In the genomic region with DNA sequence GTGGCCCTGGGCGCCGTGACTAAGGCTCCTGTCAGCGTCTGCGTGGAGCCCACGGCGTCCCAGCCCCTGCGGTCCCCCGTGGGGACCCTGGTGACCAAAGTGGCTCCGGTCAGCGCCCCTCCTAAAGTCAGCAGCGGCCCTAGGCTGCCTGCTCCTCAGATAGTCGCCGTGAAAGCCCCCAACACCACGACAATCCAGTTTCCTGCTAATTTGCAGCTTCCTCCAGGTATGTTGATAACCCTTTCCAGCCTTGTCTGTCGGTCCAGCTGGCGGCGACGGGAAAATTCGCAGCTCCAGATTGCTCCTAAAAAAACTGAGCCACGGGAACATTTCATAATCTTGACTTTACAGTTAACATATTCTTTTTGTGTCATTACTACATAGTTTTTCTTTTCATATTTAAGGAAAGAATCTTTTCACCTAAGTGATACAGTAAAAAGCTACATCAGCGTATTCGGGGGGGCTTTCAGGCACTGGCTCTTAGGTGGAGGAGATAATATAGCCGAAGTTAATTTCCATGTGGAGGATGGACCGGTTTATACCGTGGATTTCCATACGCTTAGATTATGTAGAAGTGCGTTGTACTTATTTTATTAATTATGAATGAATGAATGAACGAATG, we compare ENCODE assay signal across 8 cellular contexts. TPM values are rescaled to one million over a fixed set of nuclear protein-coding genes. Genes with fewer than 3 reads are reported as not detected.
A peak's percentile ranks its signal among the peaks of the same experiment; 100 is the strongest.
DNase-seq lines count a peak whose midpoint lies in the region; ATAC-seq and TF ChIP-seq lines count a peak whose summit lies in the region.

No MANE protein-coding gene starts in this region.

- 17 to 32% (median 23%) methylated on average over 17 to 28 of the region's 28 CpGs for WGBS in adrenal gland, 4 donors

- no peaks in the 10 kb centered on the region for H3K9me3 Mint-ChIP-seq in type B pancreatic cell

- peak; percentile 8 for DNase-seq in GM03348 (ENCODE audit: low spot score)
- peak; percentile 7 for DNase-seq in HT-29 (ENCODE audit: low spot score)
- DNase-seq in adrenal gland, result peak in 3 of 7 donors; percentile 25 to 52 (median 27)
- DNase-seq in left lung, result no peak
- DNase-seq in type B pancreatic cell (ENCODE audit: extremely low spot score, unreplicated experiment), result no peak
- DNase-seq in A172 (ENCODE audit: low spot score), result no peak
- no peak for DNase-seq in NCI-H446 (lab: John Stamatoyannopoulos, UW)

- no peaks in the 10 kb centered on the region for H3K27me3 ChIP-seq in adrenal gland
- H3K27me3 ChIP-seq in left lung, result peaks cover 0 to 23% of the 10 kb centered on the region in 2 donors

- H3K27me3 Mint-ChIP-seq in type B pancreatic cell, result peaks cover 25% of the 10 kb centered on the region

- H3K27ac ChIP-seq in adrenal gland (peak overlapping the region in 4 of 5 donors; percentile 69 to 82 (median 75)), left lung (peak overlapping the region in 1 of 2 donors; percentile 68)

- H3K9me3 ChIP-seq in adrenal gland (replicated peaks in 1 of 3) (no peaks in the 10 kb centered on the region), left lung (no peaks in the 10 kb centered on the region)

- H3K4me3 ChIP-seq in adrenal gland, result peak overlapping the region; percentile 58 to 95 (median 77)
- peak overlapping the region; percentile 77 to 94 for H3K4me3 ChIP-seq in left lung

- intact Hi-C loops in adrenal gland (cut with DNase I), result no loop called here
- intact Hi-C loops in left lung (cut with DNase I), result no loop called here

- ATAC-seq in left lung (peak; percentile 10), HG02798 (IDR thresholded peaks at IDR 0.05; ENCODE audit: poor library complexity, unreplicated experiment) (no peak)

- no peaks in the 10 kb centered on the region for H3K36me3 Mint-ChIP-seq in type B pancreatic cell

- H3K4me1 ChIP-seq in adrenal gland (replicated peaks in 1 of 2) (peaks cover 6 to 21% of the 10 kb centered on the region in 2 donors), left lung (peaks cover 4 to 20% of the 10 kb centered on the region in 2 donors)

- TF ChIP-seq CTCF in adrenal gland (IDR thresholded peaks at IDR 0.05), result no peak
- TF ChIP-seq CTCF in left lung (IDR thresholded peaks at IDR 0.05), result no peak
- no peak for TF ChIP-seq CTCF in type B pancreatic cell (conservative IDR thresholded peaks at IDR 0.05)

- no peak for TF ChIP-seq POLR2A in adrenal gland (IDR thresholded peaks at IDR 0.05)

- peak overlapping the region; percentile 92 for H3K27ac Mint-ChIP-seq in type B pancreatic cell

- H3K36me3 ChIP-seq in adrenal gland (replicated peaks in 1 of 2) (no peaks in the 10 kb centered on the region), left lung (no peaks in the 10 kb centered on the region)

- peaks cover 11% of the 10 kb centered on the region for H3K4me1 Mint-ChIP-seq in type B pancreatic cell (ENCODE audit: unreplicated experiment)

- peak overlapping the region; percentile 97 for H3K4me3 Mint-ChIP-seq in type B pancreatic cell

RNA-seq across cellular contexts. Expression of a gene that starts 0.9 kb away (rescaled TPM):
- total RNA-seq in HT-29 (2014; rRNA removed; shearing (Covaris generic)), result 7.8 and 9.4 TPM in 2 replicates
- 10 to 100 TPM in 2 of 8 donors, 1 to 10 TPM in 6; 3.4 to 15.7 (median 7.3) TPM for total RNA-seq in adrenal gland
- 1 to 10 TPM; 2.2 to 5.7 (median 2.7) TPM for polyA plus RNA-seq in adrenal gland
- total RNA-seq in left lung, result 1 to 10 TPM; 2.2 to 2.6 TPM
- total RNA-seq in type B pancreatic cell (ENCODE audit: low replicate concordance), result 4.6 and 5.1 TPM in 2 replicates
- total RNA-seq in A172 (2014; rRNA removed; shearing (Covaris generic)), result 1.3 and 2.7 TPM in 2 replicates

Comparison
In these comparisons a context has a peak if more than half of its experiments do, and no peak if none do; other contexts are left out.
1. DNase-seq: peak in GM03348 (single experiment) and HT-29 (single experiment); none in left lung (0 of 2), type B pancreatic cell (single experiment), A172 (single experiment) and NCI-H446 (0 of 2).